31 cellular contexts compared by ENCODE assay signal in genomic region chr2:67996772-67997527, GRCh38.
DNase-seq lines count a peak whose midpoint lies in the region; ATAC-seq, FAIRE-seq and TF ChIP-seq lines count a peak whose summit lies in the region.
"Had no signal": no experiment of that assay in that cellular context is flagged by ENCODE, and none has a peak within 500 bp of the region (broad histone marks: within the 10 kb centered on the region; RNA-seq: fewer than 3 reads in every experiment).

No MANE protein-coding gene starts in this region.

- H3K36me3 ChIP-seq in OCI-LY3 (replicated peaks; ENCODE audit: low read depth, low read length) (no peaks in the 10 kb centered on the region), GM12878 (ENCODE audit: control insufficient read depth in 2 of 2, insufficient read depth in 2 of 2, low read length in 1 of 2) (no peaks in the 10 kb centered on the region)
- H3K36me3 ChIP-seq: ascending aorta, HAP-1 had no signal

- H3K4me3 Mint-ChIP-seq in HFFc6, result peak overlapping the region; percentile 83
- H3K4me3 Mint-ChIP-seq: activated CD8-positive, alpha-beta memory T cell treated with anti-CD3 and anti-CD28 coated beads, Interleukin-2, amount 10 ng/mL, durations not matched to agents 7 days and 5 days; activated T-cell treated with anti-CD3 and anti-CD28 coated beads, Interleukin-2, amount 50 U/mL, for 4 hours; CD8-positive, alpha-beta memory T cell; central memory CD8-positive, alpha-beta T cell; dendritic cell treated with granulocyte-macrophage colony-stimulating factor and Interleukin-4, amounts not matched to agents 40 ng/mL and 50 ng/mL, for 4 days; immature natural killer cell; memory B cell; type B pancreatic cell had no signal

- no TSS peak for BruUV-seq in GM12878 (replicated peaks; lab: Mats Ljungman, UMichigan)

- peaks cover 49% of the 10 kb centered on the region for H3K4me1 Mint-ChIP-seq in HFFc6 (ENCODE audit: low read depth)
- H3K4me1 Mint-ChIP-seq: activated CD8-positive, alpha-beta memory T cell treated with anti-CD3 and anti-CD28 coated beads, Interleukin-2, amount 10 ng/mL, durations not matched to agents 7 days and 5 days; CD8-positive, alpha-beta memory T cell; central memory CD8-positive, alpha-beta T cell; immature natural killer cell; memory B cell had no signal

- H3K36me3 Mint-ChIP-seq in HFFc6 (ENCODE audit: low read depth), result peaks cover 22% of the 10 kb centered on the region; the same call in 1 of the 2 replicates
- H3K36me3 Mint-ChIP-seq: activated CD8-positive, alpha-beta memory T cell treated with anti-CD3 and anti-CD28 coated beads, Interleukin-2, amount 10 ng/mL, durations not matched to agents 7 days and 5 days; CD8-positive, alpha-beta memory T cell; memory B cell; type B pancreatic cell had no signal

- DNase-seq in HFFc6 (no peak), GM12878 (ENCODE audit: low read depth, low spot score) (no peak), foreskin keratinocyte (peak; percentile 91 to 93), nucleus accumbens (lab: John Stamatoyannopoulos, UW) (no peak), cerebellum (ENCODE audit: low spot score) (no peak), COLO668 (lab: John Stamatoyannopoulos, UW; ENCODE audit: unreplicated experiment) (no peak), NCI-H128 (lab: John Stamatoyannopoulos, UW; ENCODE audit: unreplicated experiment) (no peak)
- DNase-seq: activated CD4-positive, alpha-beta T cell treated with anti-CD3 and anti-CD28 coated beads, Interleukin-2, amount 50 U/mL, for 4 hours; activated CD8-positive, alpha-beta memory T cell treated with anti-CD3 and anti-CD28 coated beads, Interleukin-2, amount 10 ng/mL, durations not matched to agents 7 days and 5 days; activated gamma-delta T cell treated with Interleukin-2 at 50 U/mL for 16 hours; activated T-cell treated with anti-CD3 and anti-CD28 coated beads, Interleukin-2, amount 50 U/mL, for 4 hours; CD8-positive, alpha-beta memory T cell; hypothalamus; immature natural killer cell; NCI-H1105 treated with DMSO at 0.1 percent for 48 hours; NCI-H2081; NCI-H2227 treated with DMSO at 0.1 percent for 48 hours; NCI-H526; stimulated activated naive CD4-positive, alpha-beta T cell had no signal

- RAD21 ChIA-PET in GM12878 (lab: Charles Lee; ENCODE audit: unreplicated experiment), result no interaction called here

- H3K27me3 Mint-ChIP-seq in HFFc6 (ENCODE audit: insufficient read depth), result no peaks in the 10 kb centered on the region; the same call in none of the 2 replicates
- H3K27me3 Mint-ChIP-seq: type B pancreatic cell had no signal

- SMC1A ChIA-PET in GM12878 (lab: Charles Lee; ENCODE audit: uncharacterized antibody, unreplicated experiment), result no interaction called here

- TF ChIP-seq EP300 in GM12878 (IDR thresholded peaks at IDR 0.05; ENCODE audit: borderline replicate concordance in 1 of 2, control insufficient read depth in 1 of 2, low read depth in 2 of 2, low read length in 2 of 2), result no peak

- H3K9ac ChIP-seq in OCI-LY3 (ENCODE audit: low read length) (no peak overlapping the region), GM12878 (ENCODE audit: control insufficient read depth, insufficient read depth, low read length) (no peak overlapping the region)
- H3K9ac ChIP-seq: parathyroid adenoma had no signal

- no peak for TF ChIP-seq RAD21 in GM12878 (IDR thresholded peaks at IDR 0.05; ENCODE audit: insufficient read depth, low read depth, low read length)

- 52% methylated on average over 6 of the region's 6 CpGs for WGBS in GM12878 (ENCODE audit: insufficient coverage, insufficient replicate concordance, low lambda C conversion rate, missing lambda C conversion rate)

- H2AFZ ChIP-seq in OCI-LY3 (ENCODE audit: low read depth, low read length) (0 out of 2 replicates have a peak overlapping the region, but pooled peaks have one; percentile 9), GM12878 (ENCODE audit: control insufficient read depth, low read depth, low read length) (no peak overlapping the region)
- H2AFZ ChIP-seq: parathyroid adenoma had no signal

- no peak for FAIRE-seq in GM12878 (lab: Jason Lieb, UNC)
- FAIRE-seq: RCC 7860, TTC549 had no signal

- H3K27ac Mint-ChIP-seq in HFFc6, result peak overlapping the region; percentile 90
- H3K27ac Mint-ChIP-seq: activated CD8-positive, alpha-beta memory T cell treated with anti-CD3 and anti-CD28 coated beads, Interleukin-2, amount 10 ng/mL, durations not matched to agents 7 days and 5 days; CD8-positive, alpha-beta memory T cell; dendritic cell treated with granulocyte-macrophage colony-stimulating factor and Interleukin-4, amounts not matched to agents 40 ng/mL and 50 ng/mL, for 4 days; immature natural killer cell; memory B cell; type B pancreatic cell had no signal

- CTCF ChIA-PET in GM12878 (lab: Yijun Ruan, JAX), result interaction anchor here (0.8 to 1.0 kb wide), 2 partner anchors 34 to 726 kb away, joined by 3 read pairs; no protein-coding TSS in a partner anchor

- no peaks in the 10 kb centered on the region for H3K4me1 ChIP-seq in OCI-LY3 (ENCODE audit: low read length)
- H3K4me1 ChIP-seq in GM12878 (ENCODE audit: control insufficient read depth, insufficient read depth, low read length), result no peaks in the 10 kb centered on the region
- peaks cover 18% of the 10 kb centered on the region for H3K4me1 ChIP-seq in foreskin keratinocyte
- H3K4me1 ChIP-seq: ascending aorta, HAP-1, parathyroid adenoma had no signal

- intact Hi-C loops in GM12878 (cut with micrococcal nuclease; ENCODE audit: unreplicated experiment), result no loop called here

- in situ Hi-C loops in GM12878 (cut with MboI), result no loop called here

- no peaks in the 10 kb centered on the region for H3K79me2 ChIP-seq in OCI-LY3 (ENCODE audit: low read length)
- H3K79me2 ChIP-seq in GM12878 (ENCODE audit: control insufficient read depth, insufficient read depth, low read length), result no peaks in the 10 kb centered on the region
- H3K79me2 ChIP-seq: parathyroid adenoma had no signal

- H3K9me3 Mint-ChIP-seq in HFFc6, result peaks cover 13% of the 10 kb centered on the region; the same call in 1 of the 2 replicates
- H3K9me3 Mint-ChIP-seq: activated T-cell treated with anti-CD3 and anti-CD28 coated beads, Interleukin-2, amount 50 U/mL, for 4 hours; central memory CD8-positive, alpha-beta T cell; dendritic cell treated with granulocyte-macrophage colony-stimulating factor and Interleukin-4, amounts not matched to agents 40 ng/mL and 50 ng/mL, for 4 days; immature natural killer cell had no signal

- no peak for TF ChIP-seq POLR2A in GM12878 (IDR thresholded peaks at IDR 0.05; ENCODE audit: low read depth, low read length)

- POLR2A ChIA-PET in GM12878 (lab: Charles Lee), result no interaction called here

- TF ChIP-seq CTCF in HFFc6 (IDR thresholded peaks at IDR 0.05) (no peak), OCI-LY3 (IDR thresholded peaks at IDR 0.05; ENCODE audit: low read depth, low read length) (no peak), GM12878 (IDR thresholded peaks at IDR 0.05 in 2 of 3, conservative IDR thresholded peaks at IDR 0.05 in 1 of 3; ENCODE audit: control insufficient read depth in 2 of 3, extremely low read depth in 1 of 3, insufficient read depth in 1 of 3, low read depth in 3 of 3, low read length in 3 of 3) (no peak), foreskin keratinocyte (conservative IDR thresholded peaks at IDR 0.05) (no peak)

- ATAC-seq in GM12878 (no peak), foreskin keratinocyte (peak; percentile 68)
- ATAC-seq: activated CD4-positive, CD25-positive, alpha-beta regulatory T cell treated with anti-CD3 and anti-CD28 coated beads, Interleukin-2, amount 50 U/mL, for 24 hours; activated CD8-positive, alpha-beta memory T cell treated with anti-CD3 and anti-CD28 coated beads, Interleukin-2, amount 10 ng/mL, durations not matched to agents 7 days and 5 days; activated T-cell treated with anti-CD3 and anti-CD28 coated beads, Interleukin-2, amount 50 U/mL, for 4 hours had no signal

- H3K4me2 ChIP-seq in OCI-LY3 (ENCODE audit: low read length) (no peak overlapping the region), GM12878 (ENCODE audit: control insufficient read depth, insufficient read depth) (no peak overlapping the region)
- H3K4me2 ChIP-seq: smooth muscle cell had no signal

- H3K4me3 ChIP-seq in OCI-LY3 (ENCODE audit: low read length) (no peak overlapping the region), GM12878 (no peak overlapping the region)
- H3K4me3 ChIP-seq: ascending aorta, HAP-1, smooth muscle cell had no signal

- H3K9me3 ChIP-seq in OCI-LY3 (ENCODE audit: insufficient read depth, low read length), result no peaks in the 10 kb centered on the region
- no peaks in the 10 kb centered on the region for H3K9me3 ChIP-seq in GM12878 (replicated peaks; ENCODE audit: control insufficient read depth, insufficient read depth, low read length)
- H3K9me3 ChIP-seq: ascending aorta, HAP-1 had no signal

- H3K27me3 ChIP-seq in OCI-LY3 (ENCODE audit: low read depth, low read length) (no peaks in the 10 kb centered on the region), GM12878 (replicated peaks in 1 of 2; ENCODE audit: control insufficient read depth in 2 of 2, insufficient read depth in 2 of 2, low read length in 1 of 2) (no peaks in the 10 kb centered on the region), foreskin keratinocyte (no peaks in the 10 kb centered on the region)
- H3K27me3 ChIP-seq: ascending aorta had no signal

- H3K27ac ChIP-seq in OCI-LY3 (ENCODE audit: low read length) (no peak overlapping the region), GM12878 (ENCODE audit: control insufficient read depth, insufficient read depth) (no peak overlapping the region), foreskin keratinocyte (peak overlapping the region; percentile 76)
- H3K27ac ChIP-seq: ascending aorta, parathyroid adenoma had no signal

- no peaks in the 10 kb centered on the region for H4K20me1 ChIP-seq in OCI-LY3 (ENCODE audit: insufficient read depth, low read length)
- H4K20me1 ChIP-seq in GM12878 (ENCODE audit: control insufficient read depth, insufficient read depth), result no peaks in the 10 kb centered on the region

TF ChIP-seq in GM12878, 131 proteins besides CTCF, POLR2A, EP300 and RAD21 (continues in another document):
- TF ChIP-seq KAT2A (conservative IDR thresholded peaks at IDR 0.05; ENCODE audit: control insufficient read depth, low read depth, low read length) (no peak), FOXM1 (IDR thresholded peaks at IDR 0.05; ENCODE audit: low read depth, low read length) (no peak)

Comparison
In these comparisons a context has a peak if more than half of its experiments do, and no peak if none do; other contexts are left out.
1. DNase-seq: peak in foreskin keratinocyte (2 of 2); none in HFFc6 (single experiment), GM12878 (single experiment), nucleus accumbens (0 of 56), cerebellum (single experiment), COLO668 (single experiment) and NCI-H128 (single experiment).